ENCODE assay signal across 25 cellular contexts in genomic region chr11:34182921-34183685, GRCh38.
"Had no signal": no experiment of that assay in that cellular context is flagged by ENCODE, and none has a peak within 500 bp of the region (broad histone marks: within the 10 kb centered on the region; RNA-seq: fewer than 3 reads in every experiment).

No MANE protein-coding gene starts in this region.

- H3K36me3 Mint-ChIP-seq: activated CD4-positive, alpha-beta memory T cell treated with anti-CD3 and anti-CD28 coated beads for 36 hours; natural killer cell; neural progenitor cell had no signal

- H3K4me3 ChIP-seq: esophagus muscularis mucosa, heart left ventricle, left ventricle myocardium inferior, lung, neural progenitor cell, stomach, suprapubic skin, tibial artery, upper lobe of right lung had no signal

- H3K4me1 ChIP-seq: upper lobe of right lung had no signal

- H3K9ac ChIP-seq: neural progenitor cell had no signal

- H2AFZ ChIP-seq: neural progenitor cell had no signal

- ATAC-seq: activated T-cell treated with anti-CD3 and anti-CD28 coated beads, Interleukin-2, amount 50 U/mL, for 72 hours; foreskin keratinocyte; heart left ventricle; natural killer cell; right cardiac atrium; upper lobe of right lung had no signal

- H3K4me2 ChIP-seq: neural progenitor cell had no signal

- H3K27ac Mint-ChIP-seq: activated CD4-positive, alpha-beta memory T cell treated with anti-CD3 and anti-CD28 coated beads for 36 hours; activated T-cell treated with anti-CD3 and anti-CD28 coated beads, Interleukin-2, amount 50 U/mL, for 72 hours; dendritic cell treated with granulocyte-macrophage colony-stimulating factor and Interleukin-4, amounts not matched to agents 40 ng/mL and 50 ng/mL, for 4 days; endodermal cell; natural killer cell; neural progenitor cell had no signal

- H3K9me3 ChIP-seq: esophagus muscularis mucosa, heart left ventricle, left ventricle myocardium inferior, stomach, suprapubic skin, tibial artery, upper lobe of right lung had no signal

- H3K36me3 ChIP-seq: esophagus muscularis mucosa, heart left ventricle, left ventricle myocardium inferior, neural progenitor cell, stomach, suprapubic skin, tibial artery, upper lobe of right lung had no signal

- H3K27ac ChIP-seq: esophagus muscularis mucosa, foreskin keratinocyte, heart left ventricle, left ventricle myocardium inferior, neural progenitor cell, suprapubic skin, tibial artery, upper lobe of right lung had no signal

- H3K4me3 Mint-ChIP-seq: activated CD4-positive, alpha-beta memory T cell treated with anti-CD3 and anti-CD28 coated beads for 36 hours; activated T-cell treated with anti-CD3 and anti-CD28 coated beads, Interleukin-2, amount 50 U/mL, for 72 hours; dendritic cell treated with granulocyte-macrophage colony-stimulating factor and Interleukin-4, amounts not matched to agents 40 ng/mL and 50 ng/mL, for 4 days; endodermal cell; natural killer cell; neural progenitor cell had no signal

- H3K27me3 Mint-ChIP-seq: activated CD4-positive, alpha-beta memory T cell treated with anti-CD3 and anti-CD28 coated beads for 36 hours; dendritic cell treated with granulocyte-macrophage colony-stimulating factor and Interleukin-4, amounts not matched to agents 40 ng/mL and 50 ng/mL, for 4 days had no signal

- H3K27me3 ChIP-seq: esophagus muscularis mucosa, heart left ventricle, stomach, suprapubic skin, tibial artery, upper lobe of right lung had no signal

- DNase-seq: activated CD4-positive, alpha-beta memory T cell treated with anti-CD3 and anti-CD28 coated beads for 36 hours; activated CD4-positive, alpha-beta T cell treated with anti-CD3 and anti-CD28 coated beads for 48 hours; activated effector memory CD4-positive, alpha-beta T cell treated with Interleukin-2 at 50 U/mL for 16 hours; activated naive CD4-positive, alpha-beta T cell treated with Interleukin-2 at 50 U/mL for 16 hours; activated T-cell treated with anti-CD3 and anti-CD28 coated beads, Interleukin-2, amount 50 U/mL, for 72 hours; amygdala; central memory CD4-positive, alpha-beta T cell; endodermal cell; foreskin keratinocyte; heart left ventricle; kidney glomerular epithelial cell; left ventricle myocardium inferior; mesendoderm; natural killer cell; right cardiac atrium; stimulated activated CD4-positive, alpha-beta T cell treated with anti-CD3 and anti-CD28 coated beads, Interleukin-15, amount 100 ng/mL, for 24 hours; stomach; T-helper 1 cell; tibial artery; upper lobe of right lung had no signal

- H3K9me3 Mint-ChIP-seq: activated CD4-positive, alpha-beta memory T cell treated with anti-CD3 and anti-CD28 coated beads for 36 hours; activated T-cell treated with anti-CD3 and anti-CD28 coated beads, Interleukin-2, amount 50 U/mL, for 72 hours; dendritic cell treated with granulocyte-macrophage colony-stimulating factor and Interleukin-4, amounts not matched to agents 40 ng/mL and 50 ng/mL, for 4 days; endodermal cell; natural killer cell; neural progenitor cell had no signal
